ENCODE assay signal across 14 cellular contexts in genomic region chr17:50053654-50053960, GRCh38. TPM values are rescaled to one million over a fixed set of nuclear protein-coding genes. Genes with fewer than 3 reads are reported as not detected.
A peak's percentile ranks its signal among the peaks of the same experiment; 100 is the strongest.
DNase-seq lines count a peak whose midpoint lies in the region; ATAC-seq and TF ChIP-seq lines count a peak whose summit lies in the region.
"Had no signal": no experiment of that assay in that cellular context is flagged by ENCODE, and none has a peak within 500 bp of the region (broad histone marks: within the 10 kb centered on the region; RNA-seq: fewer than 3 reads in every experiment).

No MANE protein-coding gene starts in this region.

- 0 out of 2 replicates have a peak overlapping the region, but pooled peaks have one; percentile 6 for H3K4me3 ChIP-seq in ACC112 (ENCODE audit: low read depth, low read length)
- no peak overlapping the region for H3K4me3 ChIP-seq in choroid plexus epithelial cell (ENCODE audit: low read depth, low read length)
- no peak overlapping the region for H3K4me3 ChIP-seq in effector memory CD4-positive, alpha-beta T cell (ENCODE audit: insufficient read depth, low read depth, low read length, poor library complexity, severe bottlenecking)
- H3K4me3 ChIP-seq in lower leg skin (ENCODE audit: low read depth, poor library complexity, severe bottlenecking): no peak overlapping the region
- H3K4me3 ChIP-seq: BLaER1 had no signal

- no peak for TF ChIP-seq POLR2A in lower leg skin (IDR thresholded peaks at IDR 0.05)

- peaks cover 76% of the 10 kb centered on the region for H3K4me1 Mint-ChIP-seq in nephron

- no peaks in the 10 kb centered on the region for H3K9me3 Mint-ChIP-seq in nephron
- H3K9me3 Mint-ChIP-seq: activated CD4-positive, alpha-beta memory T cell treated with anti-CD3 and anti-CD28 coated beads for 36 hours had no signal

- intact Hi-C loops in lower leg skin (cut with DNase I; ENCODE audit: low total_unique reads): no loop called here

- peak overlapping the region; percentile 83 for H3K27ac ChIP-seq in ACC112 (ENCODE audit: low read depth, low read length)
- no peak overlapping the region for H3K27ac ChIP-seq in effector memory CD4-positive, alpha-beta T cell (ENCODE audit: insufficient read depth, low read length, poor library complexity, severe bottlenecking)
- H3K27ac ChIP-seq: BLaER1 had no signal

- no peaks in the 10 kb centered on the region for H3K36me3 Mint-ChIP-seq in nephron (ENCODE audit: low read depth)
- H3K36me3 Mint-ChIP-seq: activated CD4-positive, alpha-beta memory T cell treated with anti-CD3 and anti-CD28 coated beads for 36 hours had no signal

- DNase-seq in LHCN-M2 (ENCODE audit: low read depth) (peak; percentile 89), choroid plexus epithelial cell (ENCODE audit: low read depth) (peak; percentile 48), lower leg skin (ENCODE audit: low spot score in 2 of 2) (no peak), DMS153 treated with DMSO at 0.1 percent for 48 hours (lab: John Stamatoyannopoulos, UW; ENCODE audit: unreplicated experiment) (no peak)
- no peak for DNase-seq in effector memory CD4-positive, alpha-beta T cell
- DNase-seq in stimulated activated naive CD8-positive, alpha-beta T cell treated with anti-CD3 and anti-CD28 coated beads, Interleukin-15, Interleukin-2, amounts not matched to agents 100 U/mL and 50 U/mL, for 24 hours: no peak
- DNase-seq: activated CD4-positive, alpha-beta memory T cell treated with anti-CD3 and anti-CD28 coated beads for 36 hours; activated gamma-delta T cell; NCI-H1105; NK-92 treated with Interleukin-12 subunit alpha and Interleukin-12 subunit beta, amount 100 ng/mL, for 24 hours had no signal

- H3K27me3 ChIP-seq in ACC112 (ENCODE audit: insufficient read depth, low read length): no peaks in the 10 kb centered on the region
- no peaks in the 10 kb centered on the region for H3K27me3 ChIP-seq in effector memory CD4-positive, alpha-beta T cell (replicated peaks; ENCODE audit: control insufficient read depth, insufficient read depth, low read length, poor library complexity, severe bottlenecking)

- no peak overlapping the region for H2AFZ ChIP-seq in ACC112 (ENCODE audit: low read length, unreplicated experiment)

- 47 to 49% methylated on average over 3 of the region's 3 CpGs for WGBS in lower leg skin, 2 donors

- peak overlapping the region; percentile 45 to 85 (median 53) for H3K4me3 Mint-ChIP-seq in nephron
- H3K4me3 Mint-ChIP-seq: activated CD4-positive, alpha-beta memory T cell treated with anti-CD3 and anti-CD28 coated beads for 36 hours had no signal

- no peaks in the 10 kb centered on the region for H3K9me3 ChIP-seq in effector memory CD4-positive, alpha-beta T cell (ENCODE audit: control insufficient read depth, low read length)
- H3K9me3 ChIP-seq: BLaER1 had no signal

- peaks cover 74% of the 10 kb centered on the region for H3K4me1 ChIP-seq in ACC112 (ENCODE audit: control insufficient read depth, insufficient read depth, low read length, unreplicated experiment)
- peaks cover 11% of the 10 kb centered on the region for H3K4me1 ChIP-seq in effector memory CD4-positive, alpha-beta T cell (ENCODE audit: control insufficient read depth, insufficient read depth, low read length, poor library complexity, severe bottlenecking)

- H3K79me2 ChIP-seq in ACC112 (ENCODE audit: control insufficient read depth, insufficient read depth, low read length, unreplicated experiment): peaks cover 50% of the 10 kb centered on the region

- TF ChIP-seq CTCF in choroid plexus epithelial cell (conservative IDR thresholded peaks at IDR 0.05; ENCODE audit: low read depth, low read length) (no peak), nephron (IDR thresholded peaks at IDR 0.05; ENCODE audit: unreplicated experiment in 3 of 3) (no peak), lower leg skin (IDR thresholded peaks at IDR 0.05) (no peak)

- H3K36me3 ChIP-seq in ACC112 (ENCODE audit: insufficient read depth, low read length): peaks cover 11% of the 10 kb centered on the region; the same call in 1 of the 2 replicates
- no peaks in the 10 kb centered on the region for H3K36me3 ChIP-seq in effector memory CD4-positive, alpha-beta T cell (ENCODE audit: control insufficient read depth, insufficient read depth, low read length)
- H3K36me3 ChIP-seq: BLaER1 had no signal

- ATAC-seq in stimulated activated naive CD8-positive, alpha-beta T cell treated with anti-CD3 and anti-CD28 coated beads, Interleukin-15, Interleukin-2, amounts not matched to agents 100 U/mL and 50 U/mL, for 24 hours: no peak

- H3K27me3 Mint-ChIP-seq in nephron (ENCODE audit: low read depth): peaks cover 13% of the 10 kb centered on the region
- H3K27me3 Mint-ChIP-seq: activated CD4-positive, alpha-beta memory T cell treated with anti-CD3 and anti-CD28 coated beads for 36 hours had no signal

- peak overlapping the region; percentile 99 to 100 (median 99) for H3K27ac Mint-ChIP-seq in nephron
- H3K27ac Mint-ChIP-seq: activated CD4-positive, alpha-beta memory T cell treated with anti-CD3 and anti-CD28 coated beads for 36 hours had no signal

RNA-seq across cellular contexts. Expression of gene ITGA3, which starts 2.3 kb away (rescaled TPM):
- total RNA-seq in LHCN-M2 (2014; rRNA removed) (382 and 426 TPM in 2 replicates), lower leg skin (100 to 1,000 TPM in 3 of 4 donors, 10 to 100 TPM in 1; 99.7 to 148 (median 121) TPM)
- 567 TPM for polyA plus RNA-seq in LHCN-M2 (2012)

RNA-seq across cellular contexts. Expression of gene PDK2, which starts 41.5 kb away (rescaled TPM):
- total RNA-seq in LHCN-M2 (2014; rRNA removed): 22.3 and 22.5 TPM in 2 replicates
- 29.7 TPM for polyA plus RNA-seq in LHCN-M2 (2012)
- total RNA-seq in lower leg skin: 10 to 100 TPM; 35.6 to 86.6 (median 57.0) TPM

RNA-seq across cellular contexts. Expression of gene DLX3, which starts 58.6 kb away (rescaled TPM):
- total RNA-seq in LHCN-M2 (2014; rRNA removed) (0.29 and 0.32 TPM in 2 replicates), lower leg skin (10 to 100 TPM; 28.8 to 36.5 (median 29.9) TPM)
- polyA plus RNA-seq in LHCN-M2 (2012): 0.66 TPM
- total RNA-seq: activated CD4-positive, alpha-beta memory T cell treated with anti-CD3 and anti-CD28 coated beads for 36 hours; T-helper 2 cell treated with Interferon-gamma antibody and Interleukin-4, amounts not matched to agents 100 ng/mL and 5 ng/mL, for 36 hours had no signal

Comparison
In these comparisons a context has a peak if more than half of its experiments do, and no peak if none do; other contexts are left out.
1. DNase-seq: peak in LHCN-M2 (single experiment) and choroid plexus epithelial cell (single experiment); none in effector memory CD4-positive, alpha-beta T cell (0 of 3), lower leg skin (0 of 2), DMS153 treated with DMSO at 0.1 percent for 48 hours (single experiment) and stimulated activated naive CD8-positive, alpha-beta T cell treated with anti-CD3 and anti-CD28 coated beads, Interleukin-15, Interleukin-2, amounts not matched to agents 100 U/mL and 50 U/mL, for 24 hours (single experiment).
2. RNA of gene DLX3, which starts 58.6 kb away (total RNA-seq): 28.8 to 36.5 TPM in lower leg skin; 0.29 to 0.32 TPM in LHCN-M2; every median in the first group is over 10 times any median in the second.